17 cellular contexts compared by ENCODE assay signal in the genomic region with DNA sequence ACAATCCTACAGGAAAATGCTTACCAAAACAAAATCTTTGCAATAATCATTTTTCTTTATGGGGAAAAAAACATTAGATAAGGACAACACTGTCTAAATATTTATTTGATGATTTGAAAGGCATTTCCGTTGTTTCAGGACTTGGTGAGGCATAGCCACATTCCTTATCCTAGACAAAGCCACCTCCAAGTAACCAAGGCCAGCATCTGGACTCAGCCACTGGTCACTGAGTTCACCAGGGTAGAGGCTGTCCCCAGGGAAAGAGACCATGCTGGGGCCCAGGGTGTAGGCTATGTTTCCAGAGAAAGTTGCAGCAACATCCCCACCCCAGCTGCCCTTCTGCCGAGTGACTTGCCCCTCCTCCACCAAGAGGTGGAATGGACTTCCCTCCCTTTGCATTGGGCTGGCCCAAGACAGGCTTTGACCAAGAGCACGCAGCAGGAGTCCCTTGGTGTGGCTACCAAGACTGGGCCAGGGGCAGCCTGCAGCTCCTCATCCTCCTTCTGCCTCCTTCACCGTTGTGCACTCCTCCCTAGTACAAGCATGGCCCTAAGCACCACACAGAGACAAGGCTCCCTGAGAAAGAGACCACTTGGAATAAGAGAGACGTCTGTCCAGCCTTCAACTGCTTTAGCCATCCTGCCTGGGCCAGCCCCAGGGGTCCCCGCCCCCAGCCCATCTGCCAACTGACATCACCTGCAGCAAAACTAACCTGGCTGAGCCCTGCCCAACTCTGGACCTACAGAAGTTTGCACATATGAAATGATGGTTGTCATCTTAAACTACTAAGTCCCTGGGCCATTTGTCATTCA.
DNase-seq lines count a peak whose midpoint lies in the region; TF ChIP-seq lines count a peak whose summit lies in the region.
"Had no signal": no experiment of that assay in that cellular context is flagged by ENCODE, and none has a peak within 500 bp of the region (broad histone marks: within the 10 kb centered on the region; RNA-seq: fewer than 3 reads in every experiment).

No MANE protein-coding gene starts in this region.

- peak overlapping the region; percentile 27 for H4K8ac ChIP-seq in mesenchymal stem cell (ENCODE audit: low read length)

- H3K4me3 ChIP-seq in AG10803 (ENCODE audit: low read length) (no peak overlapping the region), SJSA1 (no peak overlapping the region), mesenchymal stem cell (ENCODE audit: insufficient read depth in 1 of 2, low read depth in 1 of 2, low read length in 2 of 2) (no peak overlapping the region), tibial artery (no peak overlapping the region)

- WGBS in mesenchymal stem cell = 68% methylated on average over 6 of the region's 6 CpGs

- peak overlapping the region in 1 of 2 experiments; percentile 68 for H3K14ac ChIP-seq in mesenchymal stem cell (ENCODE audit: low read length in 2 of 2)

- no peak overlapping the region for H2BK120ac ChIP-seq in mesenchymal stem cell (ENCODE audit: low read depth, low read length)

- no peak overlapping the region for H3K4ac ChIP-seq in mesenchymal stem cell (ENCODE audit: low read depth in 1 of 2, low read length in 2 of 2)

- H2BK15ac ChIP-seq in mesenchymal stem cell (ENCODE audit: low read depth, poor library complexity, severe bottlenecking) = no peak overlapping the region

- peak overlapping the region in 1 of 2 experiments; percentile 5 for H3K18ac ChIP-seq in mesenchymal stem cell (ENCODE audit: low read depth in 1 of 2, low read length in 2 of 2)

- peak overlapping the region; percentile 43 for H4K91ac ChIP-seq in mesenchymal stem cell (ENCODE audit: low read length)

- no peak overlapping the region for H2AK5ac ChIP-seq in mesenchymal stem cell (ENCODE audit: low read length, severe bottlenecking)

- TF ChIP-seq CTCF in AG10803 (conservative IDR thresholded peaks at IDR 0.05; ENCODE audit: low read length) = no peak
- no peak for TF ChIP-seq CTCF in tibial artery (IDR thresholded peaks at IDR 0.05)

- H2BK12ac ChIP-seq in mesenchymal stem cell (ENCODE audit: low read length in 2 of 2) = peak overlapping the region in 1 of 2 experiments; percentile 1

- H3K36me3 ChIP-seq in SJSA1 (no peaks in the 10 kb centered on the region), mesenchymal stem cell (ENCODE audit: control insufficient read depth in 1 of 2, insufficient read depth in 2 of 2, low read depth in 1 of 2, low read length in 2 of 2) (no peaks in the 10 kb centered on the region), tibial artery (no peaks in the 10 kb centered on the region)

- H2AFZ ChIP-seq in mesenchymal stem cell (ENCODE audit: low read depth, low read length) = no peak overlapping the region

- no peaks in the 10 kb centered on the region for H3K27me3 ChIP-seq in SJSA1 (replicated peaks)
- no peaks in the 10 kb centered on the region for H3K27me3 ChIP-seq in mesenchymal stem cell (ENCODE audit: control insufficient read depth in 1 of 2, insufficient read depth in 1 of 2, low read length in 2 of 2)
- H3K27me3 ChIP-seq in tibial artery = no peaks in the 10 kb centered on the region

- H3K79me1 ChIP-seq in mesenchymal stem cell (replicated peaks; ENCODE audit: low read length, poor library complexity, severe bottlenecking) = no peaks in the 10 kb centered on the region

- H2BK5ac ChIP-seq in mesenchymal stem cell (ENCODE audit: low read depth, low read length, poor library complexity, severe bottlenecking) = no peak overlapping the region

- intact Hi-C loops in tibial artery (cut with DNase I; ENCODE audit: low total_unique reads) = no loop called here

- H3K4me1 ChIP-seq in SJSA1 (replicated peaks) (peaks cover 37% of the 10 kb centered on the region), mesenchymal stem cell (ENCODE audit: control insufficient read depth, insufficient read depth, low read depth, low read length) (peaks cover 8% of the 10 kb centered on the region), tibial artery (no peaks in the 10 kb centered on the region)

- H3K9me3 ChIP-seq in SJSA1 (replicated peaks) = no peaks in the 10 kb centered on the region
- no peaks in the 10 kb centered on the region for H3K9me3 ChIP-seq in mesenchymal stem cell (ENCODE audit: control insufficient read depth, low read length)
- no peaks in the 10 kb centered on the region for H3K9me3 ChIP-seq in tibial artery

- no peak overlapping the region for H3K4me2 ChIP-seq in mesenchymal stem cell (ENCODE audit: low read length, poor library complexity, severe bottlenecking)

- no peak overlapping the region for H3K9ac ChIP-seq in mesenchymal stem cell (ENCODE audit: low read length)

- H3K27ac ChIP-seq in SJSA1 (peak overlapping the region; percentile 50), mesenchymal stem cell (ENCODE audit: low read length, poor library complexity, severe bottlenecking) (no peak overlapping the region), tibial artery (no peak overlapping the region)

- no peak overlapping the region for H3K23ac ChIP-seq in mesenchymal stem cell (ENCODE audit: low read length in 2 of 2)

- peak; percentile 43 for DNase-seq in AG10803 (ENCODE audit: low read depth)
- DNase-seq in GM04503 (ENCODE audit: low read depth) = peak; percentile 17
- DNase-seq in SJSA1 (ENCODE audit: low read depth in 1 of 2, low spot score in 2 of 2) = peak; percentile 73 to 81
- peak; percentile 44 for DNase-seq in mesenchymal stem cell
- DNase-seq in tibial artery = no peak
- no peak for DNase-seq in stimulated activated CD4-positive, alpha-beta T cell treated with anti-CD3 and anti-CD28 coated beads, Interleukin-4, amount 100 ng/mL, for 4 hours
- no peak for DNase-seq in UCSD-AML1 (lab: John Stamatoyannopoulos, UW; ENCODE audit: unreplicated experiment)
- DNase-seq: CD8-positive, alpha-beta memory T cell; DMS53; effector CD4-positive, alpha-beta T cell; foreskin melanocyte; islet precursor cell; KG1; NCI-H187; NCI-H69; nephron progenitor cell; T1000 had no signal

Comparison
In these comparisons a context has a peak if more than half of its experiments do, and no peak if none do; other contexts are left out.
1. DNase-seq: peak in AG10803 (single experiment), GM04503 (single experiment), SJSA1 (2 of 2) and mesenchymal stem cell (single experiment); none in tibial artery (0 of 2), stimulated activated CD4-positive, alpha-beta T cell treated with anti-CD3 and anti-CD28 coated beads, Interleukin-4, amount 100 ng/mL, for 4 hours (0 of 2) and UCSD-AML1 (single experiment).